ENCODE assay signal across 8 cellular contexts in the genomic region with DNA sequence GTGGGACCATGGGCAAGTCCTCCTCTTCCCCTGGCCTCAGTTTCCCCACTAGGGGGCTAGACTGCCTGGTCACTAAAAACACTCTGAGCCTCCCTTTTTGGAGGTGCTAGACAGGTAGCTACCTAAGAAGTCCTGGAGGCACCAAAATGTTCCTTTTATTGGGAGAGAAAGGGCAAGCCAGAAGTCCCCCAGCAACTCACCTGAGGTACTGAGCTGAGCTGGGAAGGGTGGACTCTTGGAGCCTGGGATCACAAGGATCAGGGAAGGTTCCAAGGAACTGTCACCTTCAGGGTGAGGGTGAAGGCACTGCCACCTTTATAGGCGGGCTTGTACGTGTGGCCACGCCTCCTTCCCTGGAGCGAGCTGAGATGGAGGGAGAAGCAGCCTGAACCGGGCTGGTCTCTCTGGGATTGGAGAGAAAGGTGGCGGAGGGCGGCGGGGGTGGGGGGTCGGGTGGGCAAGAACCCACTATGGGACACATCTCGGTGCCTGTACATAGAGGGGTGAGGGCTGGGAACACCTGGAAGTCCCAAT. TPM values are rescaled to one million over a fixed set of nuclear protein-coding genes. Genes with fewer than 3 reads are reported as not detected.
DNase-seq lines count a peak whose midpoint lies in the region; ATAC-seq and TF ChIP-seq lines count a peak whose summit lies in the region.

A gene with protein sequence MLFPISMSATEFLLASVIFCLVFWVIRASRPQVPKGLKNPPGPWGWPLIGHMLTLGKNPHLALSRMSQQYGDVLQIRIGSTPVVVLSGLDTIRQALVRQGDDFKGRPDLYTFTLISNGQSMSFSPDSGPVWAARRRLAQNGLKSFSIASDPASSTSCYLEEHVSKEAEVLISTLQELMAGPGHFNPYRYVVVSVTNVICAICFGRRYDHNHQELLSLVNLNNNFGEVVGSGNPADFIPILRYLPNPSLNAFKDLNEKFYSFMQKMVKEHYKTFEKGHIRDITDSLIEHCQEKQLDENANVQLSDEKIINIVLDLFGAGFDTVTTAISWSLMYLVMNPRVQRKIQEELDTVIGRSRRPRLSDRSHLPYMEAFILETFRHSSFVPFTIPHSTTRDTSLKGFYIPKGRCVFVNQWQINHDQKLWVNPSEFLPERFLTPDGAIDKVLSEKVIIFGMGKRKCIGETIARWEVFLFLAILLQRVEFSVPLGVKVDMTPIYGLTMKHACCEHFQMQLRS (minus strand): TSS at position 288 of the 534 bp plus-strand sequence. CDS start 2,431 bp downstream, outside the sequence.

- POLR2A ChIA-PET in AG04449 (lab: Yijun Ruan, JAX): no interaction called here
- POLR2A ChIA-PET in HEK293 (lab: Yijun Ruan, JAX): interaction anchor here (0.6 to 2.8 kb wide), 5 partner anchors 35 to 966 kb away, joined by 3 to 11 read pairs (median 4); no protein-coding TSS in a partner anchor

- H3K36me3 ChIP-seq in HEK293 (ENCODE audit: control insufficient read depth in 2 of 2, insufficient read depth in 1 of 2, low read length in 2 of 2): no peaks in the 10 kb centered on the region
- H3K36me3 ChIP-seq in ectodermal cell (ENCODE audit: control insufficient read depth, insufficient read depth, low read length): no peaks in the 10 kb centered on the region
- H3K36me3 ChIP-seq in mucosa of rectum (ENCODE audit: control insufficient read depth in 2 of 2, insufficient read depth in 2 of 2, low read length in 2 of 2): no peaks in the 10 kb centered on the region
- H3K36me3 ChIP-seq in thoracic aorta: no peaks in the 10 kb centered on the region

- ATAC-seq in thoracic aorta (ENCODE audit: insufficient number of reproducible peaks, low FRiP score, low read depth) (no peak), HG02852 (IDR thresholded peaks at IDR 0.05; ENCODE audit: unreplicated experiment) (no peak)

- CTCF ChIA-PET in AG04449 (lab: Yijun Ruan, JAX) (interaction anchor here (0.8 to 2.0 kb wide), 3 partner anchors 44 to 91 kb away, joined by 3 to 8 read pairs (median 3); no protein-coding TSS in a partner anchor), HEK293 (lab: Yijun Ruan, JAX) (interaction anchor here (0.5 to 2.0 kb wide), 12 partner anchors 11 to 516 kb away, joined by 3 to 11 read pairs (median 3); no protein-coding TSS in a partner anchor)

- no peaks in the 10 kb centered on the region for H3K9me3 ChIP-seq in HEK293 (ENCODE audit: control insufficient read depth, insufficient read depth, low read depth, low read length)
- H3K9me3 ChIP-seq in ectodermal cell (ENCODE audit: control insufficient read depth, low read length): no peaks in the 10 kb centered on the region
- no peaks in the 10 kb centered on the region for H3K9me3 ChIP-seq in mucosa of rectum (ENCODE audit: control insufficient read depth in 2 of 2, low read length in 2 of 2)
- H3K9me3 ChIP-seq in thoracic aorta: no peaks in the 10 kb centered on the region

- H3K27me3 ChIP-seq in ectodermal cell (ENCODE audit: control insufficient read depth, insufficient read depth, low read length, poor library complexity, severe bottlenecking) (peaks cover 42% of the 10 kb centered on the region), mucosa of rectum (ENCODE audit: control insufficient read depth in 2 of 2, insufficient read depth in 2 of 2, low read length in 2 of 2) (peaks cover 20 to 23% of the 10 kb centered on the region in 2 donors), thoracic aorta (replicated peaks; ENCODE audit: insufficient read depth) (no peaks in the 10 kb centered on the region)

- WGBS in ectodermal cell, 2 experiments: 4 to 5% methylated on average over 7 to 9 of the region's 10 CpGs

- TF ChIP-seq CTCF in AG04449 (IDR thresholded peaks at IDR 0.05; ENCODE audit: insufficient read depth, low read length, missing control alignments) (no peak), HEK293 (tag by site-specific recombination; IDR thresholded peaks at IDR 0.05) (no peak), thoracic aorta (IDR thresholded peaks at IDR 0.05) (no peak)

- peak within 1 kb of the TSS; percentile 61; the same call in 1 of the 2 replicates for H3K27ac ChIP-seq in HEK293 (ENCODE audit: extremely low read depth, low read depth, low read length)
- H3K27ac ChIP-seq in ectodermal cell (ENCODE audit: insufficient read depth, low read depth, low read length, poor library complexity, severe bottlenecking): no peak within 1 kb of the TSS
- H3K27ac ChIP-seq in mucosa of rectum (ENCODE audit: low read depth in 2 of 2, low read length in 2 of 2): no peak within 1 kb of the TSS
- no peak within 1 kb of the TSS for H3K27ac ChIP-seq in thoracic aorta

- H3K4me3 ChIP-seq in AG04449 (ENCODE audit: low read depth, low read length) (peak within 1 kb of the TSS; percentile 47), HEK293 (ENCODE audit: low read depth, low read length) (peak within 1 kb of the TSS; percentile 48), ectodermal cell (ENCODE audit: insufficient read depth, low read depth, low read length) (peak within 1 kb of the TSS; percentile 43), mucosa of rectum (ENCODE audit: low read length in 2 of 2) (peak within 1 kb of the TSS; percentile 61 to 64), thoracic aorta (peak within 1 kb of the TSS; percentile 89)

- no peak for DNase-seq in AG04449 (ENCODE audit: low read depth, low spot score)
- DNase-seq in activated CD4-positive, CD25-positive, alpha-beta regulatory T cell treated with anti-CD3 and anti-CD28 coated beads, Interleukin-2, amount 50 U/mL, for 72 hours: peak; percentile 52
- DNase-seq in thoracic aorta (ENCODE audit: low spot score): no peak
- no peak for DNase-seq in NCI-H187 treated with DMSO at 0.1 percent for 48 hours (lab: John Stamatoyannopoulos, UW)

- H3K4me1 ChIP-seq in HEK293 (ENCODE audit: control insufficient read depth, insufficient read depth, low read length) (no peaks in the 10 kb centered on the region; the same call in 1 of the 2 replicates), ectodermal cell (ENCODE audit: control insufficient read depth, insufficient read depth, low read length) (no peaks in the 10 kb centered on the region), mucosa of rectum (ENCODE audit: control insufficient read depth in 2 of 2, insufficient read depth in 2 of 2, low read length in 2 of 2) (peaks cover 5 to 7% of the 10 kb centered on the region in 2 donors), thoracic aorta (ENCODE audit: control insufficient read depth in 1 of 2, low read depth in 2 of 2) (peaks cover 4 to 8% of the 10 kb centered on the region in 2 donors)

- H3K9ac ChIP-seq in mucosa of rectum (ENCODE audit: low read depth in 1 of 2, low read length in 2 of 2): peak within 1 kb of the TSS in 1 of 2 donors; percentile 48

TF ChIP-seq in HEK293, 187 proteins besides CTCF, POLR2A, EP300 and RAD21:
- TF ChIP-seq PRDM1 (tag by site-specific recombination; IDR thresholded peaks at IDR 0.05) (peak; percentile 78), ZNF560 (tag by site-specific recombination; IDR thresholded peaks at IDR 0.05; ENCODE audit: borderline replicate concordance) (no peak), ZSCAN30 (tag by site-specific recombination; IDR thresholded peaks at IDR 0.05) (no peak), ZNF404 (tag by site-specific recombination; IDR thresholded peaks at IDR 0.05) (no peak), IKZF3 (tag by site-specific recombination; IDR thresholded peaks at IDR 0.05) (peak; percentile 10), ZSCAN23 (tag by site-specific recombination; IDR thresholded peaks at IDR 0.05) (no peak), ZNF600 (tag by site-specific recombination; IDR thresholded peaks at IDR 0.05) (no peak)
- TF ChIP-seq, protein P1, sequence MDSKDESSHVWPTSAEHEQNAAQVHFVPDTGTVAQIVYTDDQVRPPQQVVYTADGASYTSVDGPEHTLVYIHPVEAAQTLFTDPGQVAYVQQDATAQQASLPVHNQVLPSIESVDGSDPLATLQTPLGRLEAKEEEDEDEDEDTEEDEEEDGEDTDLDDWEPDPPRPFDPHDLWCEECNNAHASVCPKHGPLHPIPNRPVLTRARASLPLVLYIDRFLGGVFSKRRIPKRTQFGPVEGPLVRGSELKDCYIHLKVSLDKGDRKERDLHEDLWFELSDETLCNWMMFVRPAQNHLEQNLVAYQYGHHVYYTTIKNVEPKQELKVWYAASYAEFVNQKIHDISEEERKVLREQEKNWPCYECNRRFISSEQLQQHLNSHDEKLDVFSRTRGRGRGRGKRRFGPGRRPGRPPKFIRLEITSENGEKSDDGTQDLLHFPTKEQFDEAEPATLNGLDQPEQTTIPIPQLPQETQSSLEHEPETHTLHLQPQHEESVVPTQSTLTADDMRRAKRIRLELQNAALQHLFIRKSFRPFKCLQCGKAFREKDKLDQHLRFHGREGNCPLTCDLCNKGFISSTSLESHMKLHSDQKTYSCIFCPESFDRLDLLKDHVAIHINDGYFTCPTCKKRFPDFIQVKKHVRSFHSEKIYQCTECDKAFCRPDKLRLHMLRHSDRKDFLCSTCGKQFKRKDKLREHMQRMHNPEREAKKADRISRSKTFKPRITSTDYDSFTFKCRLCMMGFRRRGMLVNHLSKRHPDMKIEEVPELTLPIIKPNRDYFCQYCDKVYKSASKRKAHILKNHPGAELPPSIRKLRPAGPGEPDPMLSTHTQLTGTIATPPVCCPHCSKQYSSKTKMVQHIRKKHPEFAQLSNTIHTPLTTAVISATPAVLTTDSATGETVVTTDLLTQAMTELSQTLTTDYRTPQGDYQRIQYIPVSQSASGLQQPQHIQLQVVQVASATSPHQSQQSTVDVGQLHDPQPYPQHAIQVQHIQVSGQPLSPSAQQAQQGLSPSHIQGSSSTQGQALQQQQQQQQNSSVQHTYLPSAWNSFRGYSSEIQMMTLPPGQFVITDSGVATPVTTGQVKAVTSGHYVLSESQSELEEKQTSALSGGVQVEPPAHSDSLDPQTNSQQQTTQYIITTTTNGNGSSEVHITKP (tag by site-specific recombination; IDR thresholded peaks at IDR 0.05): 0 out of 2 replicates have a peak, but pooled peaks have one; percentile 31

RNA-seq across cellular contexts. Expression of the gene that starts here (rescaled TPM):
- 0.20 TPM for polyA plus RNA-seq in ectodermal cell (2013, experiment 1 of 4)
- 0.30 TPM for polyA plus RNA-seq in ectodermal cell (2013, experiment 2 of 4)
- 0.64 TPM for polyA plus RNA-seq in ectodermal cell (2013, experiment 3 of 4)
- polyA plus RNA-seq in ectodermal cell (2013, experiment 4 of 4): 0.45 TPM
- total RNA-seq in thoracic aorta: under 1 TPM in 1 of 2 donors, not detected in 1; 0.54 TPM
